Comparison of ENCODE assay signal across 8 cellular contexts in the genomic region with DNA sequence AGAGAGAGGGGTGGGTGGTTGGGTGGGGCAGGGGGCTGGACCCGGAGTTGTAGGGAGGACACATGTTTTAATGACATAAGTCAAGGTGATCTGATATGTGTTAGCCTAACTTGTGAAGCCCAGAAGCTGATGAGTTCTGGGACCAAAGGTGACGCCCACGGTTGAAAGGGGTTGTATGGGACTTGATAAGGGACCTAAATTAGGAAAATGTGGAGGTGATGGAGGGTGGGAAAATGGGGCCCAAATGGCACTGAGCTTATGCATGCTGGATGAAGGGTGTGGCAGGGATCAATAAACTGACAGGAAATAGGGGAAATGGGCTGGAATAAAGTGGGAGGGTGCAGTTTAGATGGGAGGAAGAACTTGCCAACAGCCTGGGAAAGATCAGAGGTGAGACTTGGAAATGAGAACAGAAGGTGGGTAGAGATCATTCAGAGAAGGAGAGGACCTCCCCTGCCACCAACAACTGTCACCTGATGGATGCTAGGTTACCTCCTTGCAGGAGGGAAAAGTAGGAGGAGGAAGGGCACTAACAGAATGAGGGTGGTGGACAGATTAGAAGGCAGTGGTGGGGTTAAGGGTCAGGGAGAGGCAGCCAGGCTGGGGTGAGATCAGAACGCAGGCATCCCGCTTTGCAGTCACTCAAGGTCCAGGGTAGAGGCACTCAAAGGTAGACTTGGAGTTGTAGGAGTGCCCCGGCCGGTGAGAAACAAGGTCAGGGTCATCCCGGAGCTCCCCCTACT. TPM values are rescaled to one million over a fixed set of nuclear protein-coding genes. Genes with fewer than 3 reads are reported as not detected.
DNase-seq lines count a peak whose midpoint lies in the region; ATAC-seq and TF ChIP-seq lines count a peak whose summit lies in the region.

No MANE protein-coding gene starts in this region.

- peak overlapping the region; percentile 53; the same call in 1 of the 2 replicates for H3K4me3 ChIP-seq in Karpas-422 (ENCODE audit: low read length)
- no peak overlapping the region for H3K4me3 ChIP-seq in hepatocyte
- H3K4me3 ChIP-seq in WERI-Rb-1 (ENCODE audit: low read depth, low read length), result no peak overlapping the region

- H3K36me3 ChIP-seq in Karpas-422 (ENCODE audit: insufficient read depth, low read length) (no peaks in the 10 kb centered on the region), hepatocyte (replicated peaks; ENCODE audit: insufficient read depth, low read depth) (no peaks in the 10 kb centered on the region), WERI-Rb-1 (no peaks in the 10 kb centered on the region)

- peak overlapping the region; percentile 32 for H3K9ac ChIP-seq in Karpas-422 (ENCODE audit: low read length)

- H3K9me3 ChIP-seq in Karpas-422 (ENCODE audit: low read length) (no peaks in the 10 kb centered on the region), hepatocyte (ENCODE audit: low read depth) (no peaks in the 10 kb centered on the region), WERI-Rb-1 (ENCODE audit: severe bottlenecking) (peaks cover 2% of the 10 kb centered on the region)

- H3K9me2 ChIP-seq in Karpas-422 (replicated peaks; ENCODE audit: insufficient read depth, low read length) (no peaks in the 10 kb centered on the region), hepatocyte (replicated peaks; ENCODE audit: insufficient read depth) (no peaks in the 10 kb centered on the region)

- H3K4me2 ChIP-seq in Karpas-422 (ENCODE audit: low read depth, low read length, poor library complexity, severe bottlenecking), result peak overlapping the region; percentile 67
- H3K4me2 ChIP-seq in hepatocyte, result peak overlapping the region; percentile 61

- H2AFZ ChIP-seq in Karpas-422 (ENCODE audit: low read length) (no peak overlapping the region; the same call in 1 of the 2 replicates), hepatocyte (no peak overlapping the region)

- WGBS in hepatocyte (ENCODE audit: low lambda C conversion rate, missing lambda C conversion rate), result 32% methylated on average over 8 of the region's 8 CpGs

- H3K4me1 ChIP-seq in Karpas-422 (ENCODE audit: low read length) (peaks cover 39% of the 10 kb centered on the region), hepatocyte (ENCODE audit: insufficient read depth) (peaks cover 51% of the 10 kb centered on the region)

- TF ChIP-seq CTCF in GM10266 (IDR thresholded peaks at IDR 0.05; ENCODE audit: control insufficient read depth, insufficient read depth, low read depth, missing control alignments) (no peak), hepatocyte (IDR thresholded peaks at IDR 0.05; ENCODE audit: poor library complexity) (no peak), WERI-Rb-1 (IDR thresholded peaks at IDR 0.05; ENCODE audit: low read depth, low read length) (no peak)

- H3K27ac ChIP-seq in Karpas-422 (ENCODE audit: low read length), result no peak overlapping the region
- peak overlapping the region; percentile 71 for H3K27ac ChIP-seq in hepatocyte
- H3K27ac ChIP-seq in WERI-Rb-1, result no peak overlapping the region

- 0 out of 2 replicates have a peak, but pooled peaks cover 5% of the 10 kb centered on the region for H4K20me1 ChIP-seq in Karpas-422 (ENCODE audit: insufficient read depth, low read depth, low read length)
- no peaks in the 10 kb centered on the region for H4K20me1 ChIP-seq in hepatocyte (ENCODE audit: insufficient read depth, poor library complexity, severe bottlenecking)

- ATAC-seq in GM21737 (IDR thresholded peaks at IDR 0.05; ENCODE audit: unreplicated experiment) (peak; percentile 6), HG03457 (IDR thresholded peaks at IDR 0.05; ENCODE audit: unreplicated experiment) (no peak)

- DNase-seq in GM10266 (ENCODE audit: extremely low spot score), result peak; percentile 78
- no peak for DNase-seq in Karpas-422
- DNase-seq in hepatocyte (ENCODE audit: low spot score), result no peak
- DNase-seq in KG1 (lab: John Stamatoyannopoulos, UW), result no peak
- DNase-seq in WERI-Rb-1, result no peak
- no peak for DNase-seq in DMS114 treated with DMSO at 0.1 percent for 48 hours (lab: John Stamatoyannopoulos, UW; ENCODE audit: unreplicated experiment)

- H3K79me2 ChIP-seq in Karpas-422 (ENCODE audit: low read length) (no peaks in the 10 kb centered on the region), hepatocyte (no peaks in the 10 kb centered on the region)

- H3K27me3 ChIP-seq in Karpas-422 (ENCODE audit: low read length) (no peaks in the 10 kb centered on the region), hepatocyte (peaks cover 75% of the 10 kb centered on the region), WERI-Rb-1 (ENCODE audit: insufficient read depth, low read depth, severe bottlenecking) (no peaks in the 10 kb centered on the region)

RNA-seq across cellular contexts. Expression of gene WNT10A, which starts 15.3 kb away (rescaled TPM):
- total RNA-seq in Karpas-422 (2014; rRNA removed; shearing (Covaris generic); ENCODE audit: low replicate concordance), result 2.9 and 3.8 TPM in 2 replicates
- 1.9 and 2.3 TPM in 2 replicates for total RNA-seq in hepatocyte
- 1.9 and 5.7 TPM in 2 replicates for polyA plus RNA-seq in hepatocyte

RNA-seq across cellular contexts. Expression of gene WNT6, which starts 36.3 kb away (rescaled TPM):
- 7.8 and 7.9 TPM in 2 replicates for total RNA-seq in Karpas-422 (2014; rRNA removed; shearing (Covaris generic); ENCODE audit: low replicate concordance)
- 7.1 and 11.3 TPM in 2 replicates for total RNA-seq in hepatocyte
- polyA plus RNA-seq in hepatocyte, result 22.8 and 39.3 TPM in 2 replicates
